ENCODE assay signal across 22 cellular contexts in genomic region chr12:56280849-56281248, GRCh38. TPM values are rescaled to one million over a fixed set of nuclear protein-coding genes. Genes with fewer than 3 reads are reported as not detected.
DNase-seq lines count a peak whose midpoint lies in the region; ATAC-seq, FAIRE-seq and TF ChIP-seq lines count a peak whose summit lies in the region.
"Had no signal": no experiment of that assay in that cellular context is flagged by ENCODE, and none has a peak within 500 bp of the region (broad histone marks: within the 10 kb centered on the region; RNA-seq: fewer than 3 reads in every experiment).

No MANE protein-coding gene starts in this region.

- no peak overlapping the region for H3K4me3 Mint-ChIP-seq in activated CD4-positive, alpha-beta T cell treated with anti-CD3 and anti-CD28 coated beads for 36 hours
- no peak overlapping the region for H3K4me3 Mint-ChIP-seq in activated CD4-positive, alpha-beta T cell treated with anti-CD3 and anti-CD28 coated beads, Interleukin-2, amount 10 ng/mL, durations not matched to agents 7 days and 5 days
- H3K4me3 Mint-ChIP-seq: CD4-positive, alpha-beta memory T cell; IgD-negative memory B cell had no signal

- DNase-seq in activated CD4-positive, alpha-beta T cell treated with anti-CD3 and anti-CD28 coated beads for 36 hours: no peak
- DNase-seq in activated CD4-positive, alpha-beta T cell treated with anti-CD3 and anti-CD28 coated beads, Interleukin-2, amount 10 ng/mL, durations not matched to agents 7 days and 5 days: no peak
- peak; percentile 9 for DNase-seq in MV-4-11 (lab: John Stamatoyannopoulos, UW)
- no peak for DNase-seq in HepG2 (ENCODE audit: low spot score)
- DNase-seq in posterior vena cava (ENCODE audit: low spot score): peak; percentile 23
- DNase-seq in stimulated activated CD4-positive, alpha-beta T cell treated with anti-CD3 and anti-CD28 coated beads, Interleukin-1b, Interleukin-23, amount 100 ng/mL, for 48 hours: no peak
- DNase-seq in stimulated activated naive CD4-positive, alpha-beta T cell treated with Interleukin-2 at 50 U/mL for 16 hours (lab: John Stamatoyannopoulos, UW): no peak
- no peak for DNase-seq in CD1c-positive myeloid dendritic cell (ENCODE audit: extremely low spot score)
- DNase-seq: ACHN; CD4-positive, alpha-beta memory T cell; DND-41; GOT3; HCEC 1CT; NCI-H1694 treated with DMSO at 0.1 percent for 48 hours; NCI-H2081 treated with DMSO at 0.1 percent for 48 hours; NCI-H446; NCI-H526 treated with DMSO at 0.1 percent for 48 hours; Right ventricle myocardium superior had no signal

- H3K9me3 ChIP-seq in HepG2 (ENCODE audit: low read length): no peaks in the 10 kb centered on the region
- H3K9me3 ChIP-seq: BLaER1 had no signal

- ATAC-seq in activated CD4-positive, alpha-beta T cell treated with anti-CD3 and anti-CD28 coated beads for 36 hours: no peak
- ATAC-seq in HepG2: no peak
- ATAC-seq: GM12878 had no signal

- intact Hi-C loops in activated CD4-positive, alpha-beta T cell treated with anti-CD3 and anti-CD28 coated beads for 36 hours (cut with DNase I, micrococcal nuclease): no loop called here
- intact Hi-C loops in HepG2 (cut with micrococcal nuclease; ENCODE audit: unreplicated experiment) (no loop called here), posterior vena cava (cut with DNase I) (no loop called here)

- H3K4me1 Mint-ChIP-seq in activated CD4-positive, alpha-beta T cell treated with anti-CD3 and anti-CD28 coated beads for 36 hours: no peaks in the 10 kb centered on the region
- no peaks in the 10 kb centered on the region for H3K4me1 Mint-ChIP-seq in activated CD4-positive, alpha-beta T cell treated with anti-CD3 and anti-CD28 coated beads, Interleukin-2, amount 10 ng/mL, durations not matched to agents 7 days and 5 days

- H3K36me3 Mint-ChIP-seq in activated CD4-positive, alpha-beta T cell treated with anti-CD3 and anti-CD28 coated beads for 36 hours (ENCODE audit: low read depth): peaks cover 47% of the 10 kb centered on the region
- peaks cover 42% of the 10 kb centered on the region for H3K36me3 Mint-ChIP-seq in activated CD4-positive, alpha-beta T cell treated with anti-CD3 and anti-CD28 coated beads, Interleukin-2, amount 10 ng/mL, durations not matched to agents 7 days and 5 days (ENCODE audit: low read depth)

- no peaks in the 10 kb centered on the region for H3K9me3 Mint-ChIP-seq in activated CD4-positive, alpha-beta T cell treated with anti-CD3 and anti-CD28 coated beads for 36 hours (ENCODE audit: low read depth)
- no peaks in the 10 kb centered on the region for H3K9me3 Mint-ChIP-seq in activated CD4-positive, alpha-beta T cell treated with anti-CD3 and anti-CD28 coated beads, Interleukin-2, amount 10 ng/mL, durations not matched to agents 7 days and 5 days
- H3K9me3 Mint-ChIP-seq: CD4-positive, alpha-beta memory T cell; IgD-negative memory B cell had no signal

- no peaks in the 10 kb centered on the region for H3K79me2 ChIP-seq in HepG2 (ENCODE audit: insufficient read depth, low read length)

- H3K27ac Mint-ChIP-seq in activated CD4-positive, alpha-beta T cell treated with anti-CD3 and anti-CD28 coated beads for 36 hours: peak overlapping the region; percentile 47
- no peak overlapping the region for H3K27ac Mint-ChIP-seq in activated CD4-positive, alpha-beta T cell treated with anti-CD3 and anti-CD28 coated beads, Interleukin-2, amount 10 ng/mL, durations not matched to agents 7 days and 5 days

- no peak for TF ChIP-seq POLR2A in HepG2 (IDR thresholded peaks at IDR 0.05; ENCODE audit: insufficient read depth in 1 of 2, low read depth in 2 of 2, low read length in 2 of 2)

- H4K20me1 ChIP-seq in HepG2 (ENCODE audit: insufficient read depth, low read length): no peaks in the 10 kb centered on the region

- no peak for TF ChIP-seq CTCF in HepG2 (CRISPR knock-in tag; IDR thresholded peaks at IDR 0.05)

- in situ Hi-C loops in HepG2 (cut with HindIII; ENCODE audit: extremely low pct_ligation_motif_present, low pct_unique_long_range_greater_than_20kb): no loop called here

- no peak overlapping the region for H3K9ac ChIP-seq in HepG2 (ENCODE audit: insufficient read depth, low read depth, low read length)
- H3K9ac ChIP-seq: BLaER1 had no signal

- H3K4me1 ChIP-seq in HepG2 (ENCODE audit: insufficient read depth, low read length): peaks cover 4% of the 10 kb centered on the region
- H3K4me1 ChIP-seq: BLaER1 had no signal

- no TSS peak for BruUV-seq in HepG2 (replicated peaks; lab: Mats Ljungman, UMichigan)

- no peak overlapping the region for H3K27ac ChIP-seq in HepG2 (ENCODE audit: extremely low read length, insufficient read depth, low read length)
- H3K27ac ChIP-seq: 22Rv1, BLaER1 had no signal

- no peak overlapping the region for H3K4me3 ChIP-seq in HepG2 (replicated peaks in 1 of 3; ENCODE audit: insufficient read depth in 1 of 3, low read depth in 2 of 3, low read length in 3 of 3)
- H3K4me3 ChIP-seq: BLaER1, GM12878 had no signal

- no peaks in the 10 kb centered on the region for H3K27me3 Mint-ChIP-seq in activated CD4-positive, alpha-beta T cell treated with anti-CD3 and anti-CD28 coated beads for 36 hours
- no peaks in the 10 kb centered on the region for H3K27me3 Mint-ChIP-seq in activated CD4-positive, alpha-beta T cell treated with anti-CD3 and anti-CD28 coated beads, Interleukin-2, amount 10 ng/mL, durations not matched to agents 7 days and 5 days
- H3K27me3 Mint-ChIP-seq: CD4-positive, alpha-beta memory T cell; IgD-negative memory B cell had no signal

- no peak for TF ChIP-seq RAD21 in HepG2 (CRISPR knock-in tag; IDR thresholded peaks at IDR 0.05)

- POLR2A ChIA-PET in activated CD4-positive, alpha-beta T cell treated with anti-CD3 and anti-CD28 coated beads for 36 hours (lab: Charles Lee): interaction anchor here (0.6 kb wide), 1 partner anchor 91 kb away, joined by 3 read pairs; no protein-coding TSS in a partner anchor
- POLR2A ChIA-PET in activated CD4-positive, alpha-beta T cell treated with anti-CD3 and anti-CD28 coated beads, Interleukin-2, amount 10 ng/mL, durations not matched to agents 7 days and 5 days (lab: Charles Lee): no interaction called here
- POLR2A ChIA-PET in HepG2 (lab: Yijun Ruan, JAX): interaction anchor here (0.8 kb wide), 1 partner anchor 14 kb away, joined by 3 read pairs; no protein-coding TSS in a partner anchor

- no peak overlapping the region for H2AFZ ChIP-seq in HepG2 (ENCODE audit: low read length)

- no peak for FAIRE-seq in HepG2 (lab: Jason Lieb, UNC)
- FAIRE-seq: GM12878 had no signal

- H3K4me2 ChIP-seq in HepG2 (ENCODE audit: low read depth, low read length): no peak overlapping the region
- H3K4me2 ChIP-seq: BLaER1 had no signal

- CTCF ChIA-PET in activated CD4-positive, alpha-beta T cell treated with anti-CD3 and anti-CD28 coated beads for 36 hours (lab: Charles Lee): interaction anchor here (0.7 kb wide), 1 partner anchor 322 kb away, joined by 4 read pairs; no protein-coding TSS in a partner anchor
- CTCF ChIA-PET in activated CD4-positive, alpha-beta T cell treated with anti-CD3 and anti-CD28 coated beads, Interleukin-2, amount 10 ng/mL, durations not matched to agents 7 days and 5 days (lab: Charles Lee): interaction anchor here (1.0 kb wide), 1 partner anchor 292 kb away, joined by 3 read pairs; no protein-coding TSS in a partner anchor
- CTCF ChIA-PET in HepG2 (lab: Yijun Ruan, JAX; ENCODE audit: low intra/inter-chr PET ratio, low total read pairs): no interaction called here

- H3K36me3 ChIP-seq in HepG2 (replicated peaks in 1 of 2; ENCODE audit: control insufficient read depth in 1 of 2, insufficient read depth in 2 of 2, low read length in 2 of 2): peaks cover 15 to 70% of the 10 kb centered on the region in 2 experiments

- TF ChIP-seq EP300 in HepG2 (IDR thresholded peaks at IDR 0.05; ENCODE audit: low read depth in 2 of 2, low read length in 2 of 2) (no peak), HepG2 (CRISPR knock-in tag; IDR thresholded peaks at IDR 0.05; ENCODE audit: borderline replicate concordance) (no peak)

- H3K27me3 ChIP-seq in HepG2 (ENCODE audit: control insufficient read depth in 1 of 2, insufficient read depth in 2 of 2, low read length in 2 of 2): no peaks in the 10 kb centered on the region
- H3K27me3 ChIP-seq: BLaER1 had no signal

RNA-seq across cellular contexts. Expression of gene COQ10A, which starts 14.1 kb away (rescaled TPM):
- total RNA-seq in activated CD4-positive, alpha-beta T cell treated with anti-CD3 and anti-CD28 coated beads for 36 hours: 1 to 10 TPM; 5.2 to 7.5 TPM
- 10 to 100 TPM; 15.3 to 17.1 TPM for total RNA-seq in activated CD4-positive, alpha-beta T cell treated with anti-CD3 and anti-CD28 coated beads, Interleukin-2, amount 10 ng/mL, durations not matched to agents 7 days and 5 days
- total RNA-seq in HepG2 (2016; rRNA removed; fragmentation: Illumina TruSeq; extraction: Trizol) (18.6 and 21.0 TPM in 2 replicates), posterior vena cava (10 to 100 TPM in 1 of 2 donors, 1 to 10 TPM in 1; 9.6 to 10.1 TPM)
- total RNA-seq in HepG2 (2016; cell fraction: cytosol; rRNA removed; fragmentation: Illumina TruSeq; extraction: Trizol; ENCODE audit: low read depth): 10.8 and 11.2 TPM in 2 replicates
- total RNA-seq in HepG2 (2016; cell fraction: insoluble cytoplasmic fraction; rRNA removed; fragmentation: Illumina TruSeq; extraction: Trizol): 20.5 and 20.7 TPM in 2 replicates
- total RNA-seq in HepG2 (2016; cell fraction: membrane; rRNA removed; fragmentation: Illumina TruSeq; extraction: Trizol): 19.9 and 20.0 TPM in 2 replicates
- 16.9 and 18.6 TPM in 2 replicates for total RNA-seq in HepG2 (2016; cell fraction: nucleus; rRNA removed; fragmentation: Illumina TruSeq; extraction: Trizol)
- 35.3 and 37.3 TPM in 2 replicates for polyA plus RNA-seq in HepG2 (2011; rRNA removed)
- polyA plus RNA-seq in HepG2 (2011; cell fraction: cytosol; rRNA removed): 27.3 and 29.7 TPM in 2 replicates
- 47.9 and 56.5 TPM in 2 replicates for polyA plus RNA-seq in HepG2 (2011; cell fraction: nucleus; rRNA removed)
- polyA plus RNA-seq in HepG2 (2012): 14.4 TPM in 2 replicates
- polyA plus RNA-seq in HepG2 (2016; cell fraction: cytosol; fragmentation: Illumina TruSeq; extraction: Trizol; ENCODE audit: low read depth): 11.5 and 12.3 TPM in 2 replicates
- polyA plus RNA-seq in HepG2 (2016; cell fraction: insoluble cytoplasmic fraction; fragmentation: Illumina TruSeq; extraction: Trizol; ENCODE audit: low read depth): 20.5 and 20.9 TPM in 2 replicates
- 16.8 and 16.9 TPM in 2 replicates for polyA plus RNA-seq in HepG2 (2016; cell fraction: membrane; fragmentation: Illumina TruSeq; extraction: Trizol; ENCODE audit: low read depth)
- polyA plus RNA-seq in HepG2 (2016; cell fraction: nucleus; fragmentation: Illumina TruSeq; extraction: Trizol; ENCODE audit: insufficient read depth, low read depth): 52.1 and 53.2 TPM in 2 replicates
- 23.4 and 33.2 TPM in 2 replicates for polyA minus RNA-seq in HepG2 (2011; rRNA and poly(A)+ RNA removed; ENCODE audit: low replicate concordance)
- 7.5 and 9.5 TPM in 2 replicates for polyA minus RNA-seq in HepG2 (2011; cell fraction: cytosol; rRNA and poly(A)+ RNA removed)
- 33.2 and 35.2 TPM in 2 replicates for polyA minus RNA-seq in HepG2 (2011; cell fraction: nucleus; rRNA and poly(A)+ RNA removed)

RNA-seq across cellular contexts. Expression of gene CS, which starts 19.3 kb away (rescaled TPM):
- total RNA-seq in activated CD4-positive, alpha-beta T cell treated with anti-CD3 and anti-CD28 coated beads for 36 hours: 100 to 1,000 TPM; 197 to 293 TPM
- 100 to 1,000 TPM; 177 to 201 TPM for total RNA-seq in activated CD4-positive, alpha-beta T cell treated with anti-CD3 and anti-CD28 coated beads, Interleukin-2, amount 10 ng/mL, durations not matched to agents 7 days and 5 days
- total RNA-seq in HepG2 (2016; rRNA removed; fragmentation: Illumina TruSeq; extraction: Trizol) (175 and 243 TPM in 2 replicates), posterior vena cava (100 to 1,000 TPM; 109 to 115 TPM)
- total RNA-seq in HepG2 (2016; cell fraction: cytosol; rRNA removed; fragmentation: Illumina TruSeq; extraction: Trizol; ENCODE audit: low read depth): 84.6 and 90.4 TPM in 2 replicates
- 173 and 226 TPM in 2 replicates for total RNA-seq in HepG2 (2016; cell fraction: insoluble cytoplasmic fraction; rRNA removed; fragmentation: Illumina TruSeq; extraction: Trizol)
- total RNA-seq in HepG2 (2016; cell fraction: membrane; rRNA removed; fragmentation: Illumina TruSeq; extraction: Trizol): 154 and 164 TPM in 2 replicates
- total RNA-seq in HepG2 (2016; cell fraction: nucleus; rRNA removed; fragmentation: Illumina TruSeq; extraction: Trizol): 167 and 188 TPM in 2 replicates
- 173 and 177 TPM in 2 replicates for polyA plus RNA-seq in HepG2 (2011; rRNA removed)
- 103 and 144 TPM in 2 replicates for polyA plus RNA-seq in HepG2 (2011; cell fraction: cytosol; rRNA removed)
- polyA plus RNA-seq in HepG2 (2011; cell fraction: nucleus; rRNA removed): 269 and 358 TPM in 2 replicates
- polyA plus RNA-seq in HepG2 (2012): 154 and 155 TPM in 2 replicates
- polyA plus RNA-seq in HepG2 (2016; cell fraction: cytosol; fragmentation: Illumina TruSeq; extraction: Trizol; ENCODE audit: low read depth): 54.5 and 60.2 TPM in 2 replicates
- polyA plus RNA-seq in HepG2 (2016; cell fraction: insoluble cytoplasmic fraction; fragmentation: Illumina TruSeq; extraction: Trizol; ENCODE audit: low read depth): 276 and 332 TPM in 2 replicates
- polyA plus RNA-seq in HepG2 (2016; cell fraction: membrane; fragmentation: Illumina TruSeq; extraction: Trizol; ENCODE audit: low read depth): 169 and 187 TPM in 2 replicates
- 390 and 405 TPM in 2 replicates for polyA plus RNA-seq in HepG2 (2016; cell fraction: nucleus; fragmentation: Illumina TruSeq; extraction: Trizol; ENCODE audit: insufficient read depth, low read depth)
- polyA minus RNA-seq in HepG2 (2011; rRNA and poly(A)+ RNA removed; ENCODE audit: low replicate concordance): 196 and 204 TPM in 2 replicates
- polyA minus RNA-seq in HepG2 (2011; cell fraction: cytosol; rRNA and poly(A)+ RNA removed): 208 and 227 TPM in 2 replicates
- 128 and 180 TPM in 2 replicates for polyA minus RNA-seq in HepG2 (2011; cell fraction: nucleus; rRNA and poly(A)+ RNA removed)

RNA-seq across cellular contexts. Expression of gene ANKRD52, which starts 22.7 kb away (rescaled TPM):
- 10 to 100 TPM; 29.2 to 31.0 TPM for total RNA-seq in activated CD4-positive, alpha-beta T cell treated with anti-CD3 and anti-CD28 coated beads for 36 hours
- total RNA-seq in activated CD4-positive, alpha-beta T cell treated with anti-CD3 and anti-CD28 coated beads, Interleukin-2, amount 10 ng/mL, durations not matched to agents 7 days and 5 days: 10 to 100 TPM; 39.0 to 45.9 TPM
- total RNA-seq in HepG2 (2016; rRNA removed; fragmentation: Illumina TruSeq; extraction: Trizol): 7.8 and 22.0 TPM in 2 replicates
- 1.1 and 2.9 TPM in 2 replicates for total RNA-seq in HepG2 (2016; cell fraction: cytosol; rRNA removed; fragmentation: Illumina TruSeq; extraction: Trizol; ENCODE audit: low read depth)
- total RNA-seq in HepG2 (2016; cell fraction: insoluble cytoplasmic fraction; rRNA removed; fragmentation: Illumina TruSeq; extraction: Trizol): 7.7 and 17.9 TPM in 2 replicates
- total RNA-seq in HepG2 (2016; cell fraction: membrane; rRNA removed; fragmentation: Illumina TruSeq; extraction: Trizol): 4.4 and 5.8 TPM in 2 replicates
- 11.5 and 15.5 TPM in 2 replicates for total RNA-seq in HepG2 (2016; cell fraction: nucleus; rRNA removed; fragmentation: Illumina TruSeq; extraction: Trizol)
- polyA plus RNA-seq in HepG2 (2011; rRNA removed): 9.2 and 11.2 TPM in 2 replicates
- 6.2 TPM in 2 replicates for polyA plus RNA-seq in HepG2 (2011; cell fraction: cytosol; rRNA removed)
- polyA plus RNA-seq in HepG2 (2011; cell fraction: nucleus; rRNA removed): 29.6 and 34.0 TPM in 2 replicates
- polyA plus RNA-seq in HepG2 (2012): 9.0 and 10.3 TPM in 2 replicates
- 0.48 and 0.53 TPM in 2 replicates for polyA plus RNA-seq in HepG2 (2016; cell fraction: cytosol; fragmentation: Illumina TruSeq; extraction: Trizol; ENCODE audit: low read depth)
- polyA plus RNA-seq in HepG2 (2016; cell fraction: insoluble cytoplasmic fraction; fragmentation: Illumina TruSeq; extraction: Trizol; ENCODE audit: low read depth): 9.4 and 12.7 TPM in 2 replicates
- 1.5 and 1.6 TPM in 2 replicates for polyA plus RNA-seq in HepG2 (2016; cell fraction: membrane; fragmentation: Illumina TruSeq; extraction: Trizol; ENCODE audit: low read depth)
- polyA plus RNA-seq in HepG2 (2016; cell fraction: nucleus; fragmentation: Illumina TruSeq; extraction: Trizol; ENCODE audit: insufficient read depth, low read depth): 25.3 and 28.1 TPM in 2 replicates
- 34.8 and 47.2 TPM in 2 replicates for polyA minus RNA-seq in HepG2 (2011; rRNA and poly(A)+ RNA removed; ENCODE audit: low replicate concordance)
- 11.2 and 12.0 TPM in 2 replicates for polyA minus RNA-seq in HepG2 (2011; cell fraction: cytosol; rRNA and poly(A)+ RNA removed)
- polyA minus RNA-seq in HepG2 (2011; cell fraction: nucleus; rRNA and poly(A)+ RNA removed): 11.9 and 12.7 TPM in 2 replicates
- 10 to 100 TPM; 24.6 to 34.5 TPM for total RNA-seq in posterior vena cava

RNA-seq across cellular contexts. Expression of gene CNPY2, which starts 34.9 kb away (rescaled TPM):
- 10 to 100 TPM; 77.4 to 82.6 TPM for total RNA-seq in activated CD4-positive, alpha-beta T cell treated with anti-CD3 and anti-CD28 coated beads for 36 hours
- total RNA-seq in activated CD4-positive, alpha-beta T cell treated with anti-CD3 and anti-CD28 coated beads, Interleukin-2, amount 10 ng/mL, durations not matched to agents 7 days and 5 days: 100 to 1,000 TPM in 1 of 2 experiments, 10 to 100 TPM in 1; 96.2 to 105 TPM
- 246 and 356 TPM in 2 replicates for total RNA-seq in HepG2 (2016; rRNA removed; fragmentation: Illumina TruSeq; extraction: Trizol)
- 86.2 and 116 TPM in 2 replicates for total RNA-seq in HepG2 (2016; cell fraction: cytosol; rRNA removed; fragmentation: Illumina TruSeq; extraction: Trizol; ENCODE audit: low read depth)
- 297 and 346 TPM in 2 replicates for total RNA-seq in HepG2 (2016; cell fraction: insoluble cytoplasmic fraction; rRNA removed; fragmentation: Illumina TruSeq; extraction: Trizol)
- 159 and 178 TPM in 2 replicates for total RNA-seq in HepG2 (2016; cell fraction: membrane; rRNA removed; fragmentation: Illumina TruSeq; extraction: Trizol)
- 222 and 249 TPM in 2 replicates for total RNA-seq in HepG2 (2016; cell fraction: nucleus; rRNA removed; fragmentation: Illumina TruSeq; extraction: Trizol)
- polyA plus RNA-seq in HepG2 (2011; rRNA removed): 250 and 285 TPM in 2 replicates
- polyA plus RNA-seq in HepG2 (2011; cell fraction: cytosol; rRNA removed): 234 and 239 TPM in 2 replicates
- polyA plus RNA-seq in HepG2 (2011; cell fraction: nucleus; rRNA removed): 93.0 and 101 TPM in 2 replicates
- 153 and 157 TPM in 2 replicates for polyA plus RNA-seq in HepG2 (2012)
- polyA plus RNA-seq in HepG2 (2016; cell fraction: cytosol; fragmentation: Illumina TruSeq; extraction: Trizol; ENCODE audit: low read depth): 111 and 147 TPM in 2 replicates
- polyA plus RNA-seq in HepG2 (2016; cell fraction: insoluble cytoplasmic fraction; fragmentation: Illumina TruSeq; extraction: Trizol; ENCODE audit: low read depth): 240 and 292 TPM in 2 replicates
- polyA plus RNA-seq in HepG2 (2016; cell fraction: membrane; fragmentation: Illumina TruSeq; extraction: Trizol; ENCODE audit: low read depth): 135 and 177 TPM in 2 replicates
- 388 and 406 TPM in 2 replicates for polyA plus RNA-seq in HepG2 (2016; cell fraction: nucleus; fragmentation: Illumina TruSeq; extraction: Trizol; ENCODE audit: insufficient read depth, low read depth)
- polyA minus RNA-seq in HepG2 (2011; rRNA and poly(A)+ RNA removed; ENCODE audit: low replicate concordance): 67.5 and 176 TPM in 2 replicates
- polyA minus RNA-seq in HepG2 (2011; cell fraction: cytosol; rRNA and poly(A)+ RNA removed): 51.0 and 58.1 TPM in 2 replicates
- 63.1 and 76.1 TPM in 2 replicates for polyA minus RNA-seq in HepG2 (2011; cell fraction: nucleus; rRNA and poly(A)+ RNA removed)
- total RNA-seq in posterior vena cava: 10 to 100 TPM; 62.1 to 79.3 TPM

RNA-seq across cellular contexts. Expression of gene SLC39A5, which starts 51.0 kb away (rescaled TPM):
- total RNA-seq in activated CD4-positive, alpha-beta T cell treated with anti-CD3 and anti-CD28 coated beads for 36 hours: 1 to 10 TPM in 1 of 2 experiments, under 1 TPM in 1; 0.53 to 1.3 TPM
- total RNA-seq in activated CD4-positive, alpha-beta T cell treated with anti-CD3 and anti-CD28 coated beads, Interleukin-2, amount 10 ng/mL, durations not matched to agents 7 days and 5 days: under 1 TPM in 1 of 2 experiments, not detected in 1; 0.64 TPM
- 39.7 and 101 TPM in 2 replicates for total RNA-seq in HepG2 (2016; rRNA removed; fragmentation: Illumina TruSeq; extraction: Trizol)
- total RNA-seq in HepG2 (2016; cell fraction: cytosol; rRNA removed; fragmentation: Illumina TruSeq; extraction: Trizol; ENCODE audit: low read depth): 32.8 and 38.8 TPM in 2 replicates
- 36.4 and 95.0 TPM in 2 replicates for total RNA-seq in HepG2 (2016; cell fraction: insoluble cytoplasmic fraction; rRNA removed; fragmentation: Illumina TruSeq; extraction: Trizol)
- 38.5 and 51.4 TPM in 2 replicates for total RNA-seq in HepG2 (2016; cell fraction: membrane; rRNA removed; fragmentation: Illumina TruSeq; extraction: Trizol)
- total RNA-seq in HepG2 (2016; cell fraction: nucleus; rRNA removed; fragmentation: Illumina TruSeq; extraction: Trizol): 91.1 and 122 TPM in 2 replicates
- 59.7 and 80.6 TPM in 2 replicates for polyA plus RNA-seq in HepG2 (2011; rRNA removed)
- 50.4 and 79.1 TPM in 2 replicates for polyA plus RNA-seq in HepG2 (2011; cell fraction: cytosol; rRNA removed)
- polyA plus RNA-seq in HepG2 (2011; cell fraction: nucleus; rRNA removed): 344 and 397 TPM in 2 replicates
- polyA plus RNA-seq in HepG2 (2012): 73.0 and 80.9 TPM in 2 replicates
- 21.5 and 22.3 TPM in 2 replicates for polyA plus RNA-seq in HepG2 (2016; cell fraction: cytosol; fragmentation: Illumina TruSeq; extraction: Trizol; ENCODE audit: low read depth)
- polyA plus RNA-seq in HepG2 (2016; cell fraction: insoluble cytoplasmic fraction; fragmentation: Illumina TruSeq; extraction: Trizol; ENCODE audit: low read depth): 28.4 and 31.4 TPM in 2 replicates
- polyA plus RNA-seq in HepG2 (2016; cell fraction: membrane; fragmentation: Illumina TruSeq; extraction: Trizol; ENCODE audit: low read depth): 29.6 and 33.0 TPM in 2 replicates
- 202 and 204 TPM in 2 replicates for polyA plus RNA-seq in HepG2 (2016; cell fraction: nucleus; fragmentation: Illumina TruSeq; extraction: Trizol; ENCODE audit: insufficient read depth, low read depth)
- polyA minus RNA-seq in HepG2 (2011; rRNA and poly(A)+ RNA removed; ENCODE audit: low replicate concordance): 75.4 TPM in 1 of 2 replicates, not detected in the other
- polyA minus RNA-seq in HepG2 (2011; cell fraction: cytosol; rRNA and poly(A)+ RNA removed): 29.5 and 41.4 TPM in 2 replicates
- 30.3 and 40.7 TPM in 2 replicates for polyA minus RNA-seq in HepG2 (2011; cell fraction: nucleus; rRNA and poly(A)+ RNA removed)
- total RNA-seq in posterior vena cava: not detected
- total RNA-seq: Right ventricle myocardium superior had no signal
- polyA plus RNA-seq: CD4-positive, alpha-beta memory T cell; IgD-negative memory B cell had no signal

Comparison
In these comparisons a context has a peak if more than half of its experiments do, and no peak if none do; other contexts are left out.
1. DNase-seq: peak in MV-4-11 (single experiment) and posterior vena cava (single experiment); none in activated CD4-positive, alpha-beta T cell treated with anti-CD3 and anti-CD28 coated beads for 36 hours (single experiment), activated CD4-positive, alpha-beta T cell treated with anti-CD3 and anti-CD28 coated beads, Interleukin-2, amount 10 ng/mL, durations not matched to agents 7 days and 5 days (single experiment), HepG2 (single experiment), stimulated activated CD4-positive, alpha-beta T cell treated with anti-CD3 and anti-CD28 coated beads, Interleukin-1b, Interleukin-23, amount 100 ng/mL, for 48 hours (single experiment), stimulated activated naive CD4-positive, alpha-beta T cell treated with Interleukin-2 at 50 U/mL for 16 hours (single experiment) and CD1c-positive myeloid dendritic cell (single experiment).